In the genomic region with DNA sequence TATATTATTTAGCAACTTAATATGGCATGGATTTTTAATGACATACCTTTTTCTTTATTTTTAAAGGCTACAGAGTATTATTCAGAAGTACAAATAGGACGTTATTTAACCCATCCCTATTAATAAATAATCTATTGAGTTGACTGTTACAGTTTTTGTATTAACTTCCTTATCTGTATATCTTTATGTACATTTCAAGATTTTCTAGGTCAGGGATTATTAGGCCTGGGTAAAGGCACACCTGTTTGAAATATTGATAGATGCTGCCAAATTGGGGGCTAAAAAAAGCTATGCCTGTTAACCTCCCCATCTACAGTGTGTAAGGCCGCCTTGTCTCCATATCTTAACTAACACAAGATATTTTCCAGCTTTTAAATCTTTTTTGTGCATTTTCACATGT, we compare ENCODE assay signal across 24 cellular contexts.
"Had no signal": no experiment of that assay in that cellular context is flagged by ENCODE, and none has a peak within 500 bp of the region (broad histone marks: within the 10 kb centered on the region; RNA-seq: fewer than 3 reads in every experiment).

No MANE protein-coding gene starts in this region.

- H3K4me1 Mint-ChIP-seq: IgD-negative memory B cell had no signal

- H3K9me3 ChIP-seq: SK-N-SH had no signal

- H3K27ac ChIP-seq: KMS-11 had no signal

- H3K4me3 Mint-ChIP-seq: IgD-negative memory B cell had no signal

- H3K36me3 Mint-ChIP-seq: IgD-negative memory B cell had no signal

- DNase-seq: Kasumi-1, MM.1S, MV-4-11, NCI-H1048, NCI-H1105, NCI-H1417, NCI-H1436 treated with DMSO at 0.1 percent for 48 hours, NCI-H1694, NCI-H187 treated with DMSO at 0.1 percent for 48 hours, NCI-H2081, NCI-H2107, NCI-H226, NCI-H446, NCI-H510A, NCI-H524 treated with DMSO at 0.1 percent for 48 hours, NCI-H69, NCI-H774, Right ventricle myocardium superior, SK-N-SH, T-helper 1 cell had no signal

- H3K4me3 ChIP-seq: K562 had no signal

- FAIRE-seq: K562 had no signal

- H3K9me2 ChIP-seq: SK-N-SH had no signal

- H3K4me2 ChIP-seq: KMS-11, SK-N-SH had no signal

- H3K9ac ChIP-seq: KMS-11, SK-N-SH had no signal

- ATAC-seq: K562, Panc1 had no signal
